Comparison of ENCODE assay signal across 12 cellular contexts in genomic region chr5:88671808-88672499, GRCh38.
DNase-seq lines count a peak whose midpoint lies in the region; ATAC-seq and TF ChIP-seq lines count a peak whose summit lies in the region.
"Had no signal": no experiment of that assay in that cellular context is flagged by ENCODE, and none has a peak within 500 bp of the region (broad histone marks: within the 10 kb centered on the region; RNA-seq: fewer than 3 reads in every experiment).

No MANE protein-coding gene starts in this region.

- H3K27ac ChIP-seq in caudate nucleus (ENCODE audit: low read depth, low read length), result peak overlapping the region; percentile 98
- H3K27ac ChIP-seq in CD8-positive, alpha-beta T cell (ENCODE audit: low read depth, low read length), result no peak overlapping the region
- no peak overlapping the region for H3K27ac ChIP-seq in gastrocnemius medialis
- H3K27ac ChIP-seq: neutrophil, RWPE1, WERI-Rb-1 had no signal

- peaks cover 52% of the 10 kb centered on the region for H3K27me3 ChIP-seq in CD8-positive, alpha-beta T cell (ENCODE audit: insufficient read depth, low read length)
- peaks cover 99 to 100% (median 99%) of the 10 kb centered on the region in 3 donors for H3K27me3 ChIP-seq in gastrocnemius medialis

- H3K36me3 Mint-ChIP-seq in IgD-negative memory B cell, result peaks cover 3% of the 10 kb centered on the region
- peaks cover 23% of the 10 kb centered on the region for H3K36me3 Mint-ChIP-seq in natural killer cell
- H3K36me3 Mint-ChIP-seq in CD8-positive, alpha-beta T cell, result no peaks in the 10 kb centered on the region

- no peak overlapping the region for H3K4me3 ChIP-seq in CD8-positive, alpha-beta T cell (ENCODE audit: low read depth, low read length)
- H3K4me3 ChIP-seq in gastrocnemius medialis, result no peak overlapping the region

- H3K4me3 Mint-ChIP-seq in IgD-negative memory B cell, result peak overlapping the region in 3 of 4 donors; percentile 6 to 57 (median 29)
- H3K4me3 Mint-ChIP-seq in natural killer cell, result peak overlapping the region; percentile 37
- H3K4me3 Mint-ChIP-seq in CD8-positive, alpha-beta T cell, result no peak overlapping the region

- no peak for TF ChIP-seq POLR2A in gastrocnemius medialis (IDR thresholded peaks at IDR 0.05)

- H3K9me3 ChIP-seq in ES-I3 (ENCODE audit: control insufficient read depth, insufficient read depth, low read length) (no peaks in the 10 kb centered on the region), gastrocnemius medialis (no peaks in the 10 kb centered on the region)
- H3K9me3 ChIP-seq in CD8-positive, alpha-beta T cell (ENCODE audit: low read length), result no peaks in the 10 kb centered on the region
- H3K9me3 ChIP-seq: neutrophil had no signal

- intact Hi-C loops in natural killer cell (cut with micrococcal nuclease), result no loop called here
- intact Hi-C loops in CD8-positive, alpha-beta T cell (cut with DNase I, micrococcal nuclease), result no loop called here
- intact Hi-C loops in sciatic nerve (cut with DNase I), result loop anchor here (10.0 kb wide), 1 partner anchor 277 kb away; no protein-coding TSS in a partner anchor
- intact Hi-C loops in gastrocnemius medialis (cut with DNase I; ENCODE audit: low total_unique reads), result no loop called here

- H3K4me1 ChIP-seq in ES-I3 (ENCODE audit: insufficient read depth, low read length) (peaks cover 9% of the 10 kb centered on the region; the same call in 1 of the 2 replicates), gastrocnemius medialis (peaks cover 14 to 20% of the 10 kb centered on the region in 2 donors)
- peaks cover 24% of the 10 kb centered on the region for H3K4me1 ChIP-seq in CD8-positive, alpha-beta T cell (ENCODE audit: insufficient read depth, low read length)

- H3K9ac ChIP-seq in ES-I3 (ENCODE audit: low read depth, low read length), result peak overlapping the region; percentile 35; the same call in 1 of the 2 replicates

- H3K9me3 Mint-ChIP-seq in IgD-negative memory B cell (peaks cover 2 to 15% (median 10%) of the 10 kb centered on the region in 3 donors), natural killer cell (peaks cover 4% of the 10 kb centered on the region in 2 donors)
- H3K9me3 Mint-ChIP-seq in CD8-positive, alpha-beta T cell, result no peaks in the 10 kb centered on the region

- no peaks in the 10 kb centered on the region for H3K36me3 ChIP-seq in ES-I3 (ENCODE audit: insufficient read depth, low read length)
- no peaks in the 10 kb centered on the region for H3K36me3 ChIP-seq in CD8-positive, alpha-beta T cell (ENCODE audit: insufficient read depth, low read length)
- H3K36me3 ChIP-seq in gastrocnemius medialis, result no peaks in the 10 kb centered on the region
- H3K36me3 ChIP-seq: neutrophil, WERI-Rb-1 had no signal

- in situ Hi-C loops in gastrocnemius medialis (cut with MboI; ENCODE audit: low sequenced_read_pairs in 4 of 4), result loop anchor here in 2 of 4 donors (10.0 kb wide), 2 partner anchors 527 to 897 kb away; no protein-coding TSS in a partner anchor

- peak overlapping the region in 2 of 3 donors; percentile 71 to 85 for H3K27ac Mint-ChIP-seq in IgD-negative memory B cell
- H3K27ac Mint-ChIP-seq in natural killer cell, result peak overlapping the region in 1 of 2 donors; percentile 43
- H3K27ac Mint-ChIP-seq in CD8-positive, alpha-beta T cell, result no peak overlapping the region

- POLR2A ChIA-PET in CD8-positive, alpha-beta T cell (lab: Charles Lee), result no interaction called here

- H3K27me3 Mint-ChIP-seq in IgD-negative memory B cell, result peaks cover 74% of the 10 kb centered on the region
- H3K27me3 Mint-ChIP-seq in natural killer cell (ENCODE audit: low read depth in 2 of 2), result peaks cover 73 to 87% of the 10 kb centered on the region in 2 donors
- peaks cover 84% of the 10 kb centered on the region for H3K27me3 Mint-ChIP-seq in CD8-positive, alpha-beta T cell (ENCODE audit: low read depth)

- no peak for TF ChIP-seq CTCF in natural killer cell (IDR thresholded peaks at IDR 0.05)
- no peak for TF ChIP-seq CTCF in CD8-positive, alpha-beta T cell (IDR thresholded peaks at IDR 0.05)
- no peak for TF ChIP-seq CTCF in gastrocnemius medialis (IDR thresholded peaks at IDR 0.05 in 4 of 5, conservative IDR thresholded peaks at IDR 0.05 in 1 of 5)

- CTCF ChIA-PET in CD8-positive, alpha-beta T cell (lab: Charles Lee), result no interaction called here

- H3K4me1 Mint-ChIP-seq in IgD-negative memory B cell, result peaks cover 8 to 30% (median 22%) of the 10 kb centered on the region in 3 donors
- H3K4me1 Mint-ChIP-seq in natural killer cell, result peaks cover 39 to 48% of the 10 kb centered on the region in 2 donors
- peaks cover 34% of the 10 kb centered on the region for H3K4me1 Mint-ChIP-seq in CD8-positive, alpha-beta T cell (ENCODE audit: low read depth)

- ATAC-seq in natural killer cell (no peak), sciatic nerve (no peak), gastrocnemius medialis (no peak)
- no peak for ATAC-seq in CD8-positive, alpha-beta T cell

- DNase-seq in caudate nucleus (lab: John Stamatoyannopoulos, UW) (peak in 10 of 61 donors; percentile 12 to 60 (median 36)), natural killer cell (no peak), NCI-H2107 treated with DMSO at 0.1 percent for 48 hours (lab: John Stamatoyannopoulos, UW; ENCODE audit: unreplicated experiment) (no peak), sciatic nerve (ENCODE audit: low spot score) (no peak), gastrocnemius medialis (no peak)
- no peak for DNase-seq in CD8-positive, alpha-beta T cell
- DNase-seq: NCI-H2227 treated with DMSO at 0.1 percent for 48 hours, WERI-Rb-1 had no signal
